8 cellular contexts compared by ENCODE assay signal in genomic region chr19:51904331-51905165, GRCh38. TPM values are rescaled to one million over a fixed set of nuclear protein-coding genes. Genes with fewer than 3 reads are reported as not detected.
A peak's percentile ranks its signal among the peaks of the same experiment; 100 is the strongest.
DNase-seq lines count a peak whose midpoint lies in the region; ATAC-seq and TF ChIP-seq lines count a peak whose summit lies in the region.

Gene ZNF649 (minus strand): TSS chr19:51905017. CDS start chr19:51900107, 4,910 bp downstream.

- TF ChIP-seq CTCF in AG09309 (IDR thresholded peaks at IDR 0.05; ENCODE audit: control insufficient read depth, insufficient read depth, low read depth, low read length, missing control alignments) (no peak), OCI-LY7 (conservative IDR thresholded peaks at IDR 0.05; ENCODE audit: low read length) (no peak; the same call in 1 of the 2 replicates), mucosa of descending colon (IDR thresholded peaks at IDR 0.05) (no peak)

- H3K4me3 ChIP-seq in AG09309 (ENCODE audit: control insufficient read depth, low read depth, low read length) (peak within 1 kb of the TSS; percentile 88), OCI-LY7 (ENCODE audit: low read depth, low read length, poor library complexity, severe bottlenecking) (peak within 1 kb of the TSS; percentile 78), esophagus (ENCODE audit: low read depth in 1 of 2, low read length in 2 of 2) (peak within 1 kb of the TSS; percentile 66 to 97), mucosa of descending colon (peak within 1 kb of the TSS; percentile 48)

- peak; percentile 43 for DNase-seq in AG09309 (ENCODE audit: low read depth)
- peak; percentile 81 for DNase-seq in HK-2 (ENCODE audit: unreplicated experiment)
- peak; percentile 81 for DNase-seq in OCI-LY7 (ENCODE audit: low spot score)
- peak; percentile 85 for DNase-seq in activated T-cell treated with anti-CD3 and anti-CD28 coated beads, Interleukin-2, amount 50 U/mL, for 24 hours
- DNase-seq in mucosa of descending colon: peak; percentile 86 to 88 (median 88)
- peak; percentile 53 to 67 for DNase-seq in stimulated activated CD8-positive, alpha-beta memory T cell treated with anti-CD3 and anti-CD28 coated beads, Interleukin-2, amount 100 ng/mL, for 1 hour (ENCODE audit: low read depth in 2 of 2)

- peaks cover 4% of the 10 kb centered on the region for H3K4me1 ChIP-seq in OCI-LY7 (ENCODE audit: insufficient read depth, low read length, poor library complexity, severe bottlenecking)
- no peaks in the 10 kb centered on the region for H3K4me1 ChIP-seq in esophagus (ENCODE audit: control insufficient read depth in 2 of 2, insufficient read depth in 2 of 2, low read length in 1 of 2)
- H3K4me1 ChIP-seq in mucosa of descending colon (ENCODE audit: low read depth): peaks cover 7% of the 10 kb centered on the region

- H3K9me3 ChIP-seq in OCI-LY7 (ENCODE audit: low read length) (0 out of 2 replicates have a peak, but pooled peaks cover 10% of the 10 kb centered on the region), esophagus (ENCODE audit: control insufficient read depth in 2 of 2, insufficient read depth in 1 of 2, low read depth in 1 of 2, low read length in 1 of 2) (peaks cover 8 to 12% of the 10 kb centered on the region in 2 donors), mucosa of descending colon (peaks cover 59% of the 10 kb centered on the region)

- POLR2A ChIA-PET in OCI-LY7 (lab: Charles Lee): no interaction called here

- H2AFZ ChIP-seq in OCI-LY7 (ENCODE audit: low read length): peak within 1 kb of the TSS; percentile 73

- H3K4me2 ChIP-seq in OCI-LY7 (ENCODE audit: low read length): peak within 1 kb of the TSS; percentile 53

- CTCF ChIA-PET in OCI-LY7 (lab: Charles Lee; ENCODE audit: unreplicated experiment): no interaction called here

- H3K36me3 ChIP-seq in OCI-LY7 (ENCODE audit: insufficient read depth, low read length) (peaks cover 24% of the 10 kb centered on the region), esophagus (ENCODE audit: control insufficient read depth in 2 of 2, insufficient read depth in 2 of 2, low read length in 1 of 2) (peaks cover 9 to 14% of the 10 kb centered on the region in 2 donors), mucosa of descending colon (ENCODE audit: low read depth) (no peaks in the 10 kb centered on the region)

- H3K79me2 ChIP-seq in OCI-LY7 (ENCODE audit: insufficient read depth, low read depth, low read length): peaks cover 5% of the 10 kb centered on the region; the same call in 1 of the 2 replicates

- peak within 1 kb of the TSS; percentile 91 for H3K4me3 Mint-ChIP-seq in activated T-cell treated with anti-CD3 and anti-CD28 coated beads, Interleukin-2, amount 50 U/mL, for 24 hours

- peaks cover 21% of the 10 kb centered on the region for H3K4me1 Mint-ChIP-seq in activated T-cell treated with anti-CD3 and anti-CD28 coated beads, Interleukin-2, amount 50 U/mL, for 24 hours (ENCODE audit: low read depth)

- no peaks in the 10 kb centered on the region for H3K27me3 ChIP-seq in esophagus (ENCODE audit: control insufficient read depth in 1 of 2, insufficient read depth in 2 of 2, low read length in 2 of 2)

- H3K9me3 Mint-ChIP-seq in activated T-cell treated with anti-CD3 and anti-CD28 coated beads, Interleukin-2, amount 50 U/mL, for 24 hours: peaks cover 70% of the 10 kb centered on the region

- peak; percentile 58 for ATAC-seq in GM19025 (IDR thresholded peaks at IDR 0.05; ENCODE audit: low read depth, unreplicated experiment)
- peak; percentile 100 for ATAC-seq in mucosa of descending colon

- H3K27ac ChIP-seq in OCI-LY7 (ENCODE audit: low read depth, low read length, poor library complexity, severe bottlenecking) (no peak within 1 kb of the TSS), esophagus (ENCODE audit: low read depth in 2 of 2, low read length in 1 of 2) (peak within 1 kb of the TSS; percentile 84 to 95)

- no peaks in the 10 kb centered on the region for H3K9me2 ChIP-seq in OCI-LY7 (ENCODE audit: insufficient read depth, low read length)

- WGBS in esophagus, 2 donors: 1% methylated on average over 43 of the region's 43 CpGs

- H3K27me3 Mint-ChIP-seq in activated T-cell treated with anti-CD3 and anti-CD28 coated beads, Interleukin-2, amount 50 U/mL, for 24 hours: peaks cover 32% of the 10 kb centered on the region

- H4K20me1 ChIP-seq in OCI-LY7 (ENCODE audit: insufficient read depth, low read length): no peaks in the 10 kb centered on the region

- peaks cover 93% of the 10 kb centered on the region for H3K36me3 Mint-ChIP-seq in activated T-cell treated with anti-CD3 and anti-CD28 coated beads, Interleukin-2, amount 50 U/mL, for 24 hours (ENCODE audit: low read depth)

- peak within 1 kb of the TSS; percentile 96 for H3K27ac Mint-ChIP-seq in activated T-cell treated with anti-CD3 and anti-CD28 coated beads, Interleukin-2, amount 50 U/mL, for 24 hours

- BruUV-seq in OCI-LY7 (replicated peaks; lab: Mats Ljungman, UMichigan): no TSS peak

- intact Hi-C loops in OCI-LY7 (cut with micrococcal nuclease; ENCODE audit: unreplicated experiment) (no loop called here), mucosa of descending colon (cut with DNase I, micrococcal nuclease) (no loop called here)

RNA-seq across cellular contexts. Expression of gene ZNF649, which starts in this region (rescaled TPM):
- 5.9 and 8.3 TPM in 2 replicates for total RNA-seq in OCI-LY7 (2014; rRNA removed; shearing (Covaris generic))
- 2.4 and 3.6 TPM in 2 replicates for total RNA-seq in OCI-LY7 (2022)
- 1 to 10 TPM; 2.2 to 5.3 TPM for polyA plus RNA-seq in esophagus
- 10 to 100 TPM in 1 of 3 donors, 1 to 10 TPM in 2; 7.5 to 15.8 (median 9.0) TPM for total RNA-seq in mucosa of descending colon
